16 cellular contexts compared by ENCODE assay signal in the genomic region with DNA sequence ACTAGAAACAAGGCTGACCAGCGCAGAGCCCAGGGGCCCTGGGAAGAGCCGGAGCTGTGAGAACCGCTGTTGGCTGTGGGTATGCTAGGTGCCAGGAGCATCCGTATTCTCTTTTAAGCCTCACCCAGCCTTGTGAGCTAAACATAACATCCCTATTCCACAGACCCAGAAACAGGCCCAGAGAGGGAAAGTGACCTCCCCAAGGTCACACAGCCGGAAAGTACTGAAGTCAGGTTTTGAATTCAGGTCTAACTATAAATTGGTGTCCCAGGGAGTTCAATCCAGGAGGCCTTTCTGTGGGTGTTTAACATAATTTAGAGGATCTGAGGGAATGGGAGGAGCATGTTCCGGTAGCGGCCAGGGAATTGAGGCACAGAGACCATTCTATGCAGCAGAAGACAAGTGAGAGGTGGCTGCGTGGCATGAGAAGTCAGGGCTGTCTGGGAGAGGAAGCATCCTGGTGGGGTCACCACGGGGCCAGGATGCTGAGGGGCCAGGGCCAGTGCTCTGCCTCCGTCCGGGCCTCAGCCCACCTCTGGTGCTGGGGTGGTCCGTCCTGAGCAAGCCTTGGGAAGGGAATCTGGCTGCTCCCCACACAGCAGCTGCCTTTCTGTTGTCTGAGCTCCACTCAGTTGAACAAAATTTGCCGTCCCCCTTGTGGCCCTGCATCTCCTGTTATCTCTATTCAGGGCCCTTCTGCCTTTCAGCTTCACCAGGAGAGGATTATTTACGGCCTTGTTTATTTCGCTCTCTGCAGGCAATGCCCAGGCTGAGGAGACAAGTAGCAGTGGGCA.
A peak's percentile ranks its signal among the peaks of the same experiment; 100 is the strongest.
DNase-seq lines count a peak whose midpoint lies in the region; ATAC-seq and TF ChIP-seq lines count a peak whose summit lies in the region.
"Had no signal": no experiment of that assay in that cellular context is flagged by ENCODE, and none has a peak within 500 bp of the region (broad histone marks: within the 10 kb centered on the region; RNA-seq: fewer than 3 reads in every experiment).

No MANE protein-coding gene starts in this region.

- no peaks in the 10 kb centered on the region for H3K36me3 ChIP-seq in SK-N-SH (replicated peaks in 1 of 2; ENCODE audit: control insufficient read depth in 1 of 2, insufficient read depth in 2 of 2, low read length in 1 of 2)
- no peaks in the 10 kb centered on the region for H3K36me3 ChIP-seq in neuronal stem cell (replicated peaks in 1 of 2; ENCODE audit: control insufficient read depth in 2 of 2, insufficient read depth in 2 of 2, low read length in 2 of 2)
- H3K36me3 ChIP-seq: Peyer's patch had no signal

- peak overlapping the region; percentile 26 for H3K23ac ChIP-seq in neuronal stem cell (ENCODE audit: low read depth, low read length, poor library complexity)

- H4K20me1 ChIP-seq in SK-N-SH (ENCODE audit: insufficient read depth) = no peaks in the 10 kb centered on the region

- H2BK5ac ChIP-seq in neuronal stem cell (ENCODE audit: low read length) = no peak overlapping the region

- no peak overlapping the region for H2BK120ac ChIP-seq in neuronal stem cell (ENCODE audit: low read depth, low read length)

- H3K9ac ChIP-seq in SK-N-SH (no peak overlapping the region), neuronal stem cell (ENCODE audit: low read depth, low read length, poor library complexity) (no peak overlapping the region)

- H3K27me3 ChIP-seq in SK-N-SH (ENCODE audit: insufficient read depth) (no peaks in the 10 kb centered on the region), neuronal stem cell (ENCODE audit: control insufficient read depth in 3 of 3, insufficient read depth in 3 of 3, low read depth in 1 of 3, low read length in 3 of 3) (no peaks in the 10 kb centered on the region)
- H3K27me3 ChIP-seq: Peyer's patch had no signal

- no peak overlapping the region for H3K4me3 ChIP-seq in SK-N-SH (ENCODE audit: low read depth in 2 of 2, low read length in 1 of 2)
- H3K4me3 ChIP-seq in neuronal stem cell (ENCODE audit: low read length in 2 of 2) = no peak overlapping the region
- H3K4me3 ChIP-seq: Peyer's patch had no signal

- peak; percentile 18; the same call in 1 of the 2 replicates for TF ChIP-seq RAD21 in SK-N-SH (IDR thresholded peaks at IDR 0.05; ENCODE audit: low read length)

- TF ChIP-seq CTCF in SK-N-SH (IDR thresholded peaks at IDR 0.05) = no peak

- H2BK15ac ChIP-seq in neuronal stem cell (ENCODE audit: low read length) = no peak overlapping the region

- peak overlapping the region; percentile 43 for H2AK5ac ChIP-seq in neuronal stem cell (ENCODE audit: low read depth, low read length)

- H3K14ac ChIP-seq in neuronal stem cell (ENCODE audit: low read length) = no peak overlapping the region

- 84% methylated on average over 11 of the region's 15 CpGs for WGBS in SK-N-SH (ENCODE audit: low lambda C conversion rate)
- WGBS in neuronal stem cell (ENCODE audit: extremely low coverage in 2 of 2, insufficient read length in 2 of 2, insufficient replicate concordance in 1 of 2), 2 donors = no CpG with 5 or more reads among the region's 15 CpGs

- no peak overlapping the region for H2BK12ac ChIP-seq in neuronal stem cell (ENCODE audit: low read length)

- H3K79me1 ChIP-seq in neuronal stem cell (ENCODE audit: low read depth, low read length) = no peaks in the 10 kb centered on the region

- peak overlapping the region; percentile 46 for H3K18ac ChIP-seq in neuronal stem cell (ENCODE audit: low read length)

- no peaks in the 10 kb centered on the region for H3F3A ChIP-seq in SK-N-SH (replicated peaks; ENCODE audit: insufficient read depth)

- H4K91ac ChIP-seq in neuronal stem cell (ENCODE audit: low read depth, low read length, poor library complexity) = no peak overlapping the region

- ATAC-seq in SK-N-SH treated with all-trans-retinoic acid at 6 μM for 48 hours = no peak

- H2AFZ ChIP-seq in SK-N-SH (ENCODE audit: low read depth) (no peak overlapping the region), neuronal stem cell (ENCODE audit: low read length) (no peak overlapping the region)

- H3K4me1 ChIP-seq in SK-N-SH (ENCODE audit: control insufficient read depth in 1 of 2, insufficient read depth in 2 of 2, low read depth in 1 of 2, low read length in 1 of 2) = peaks cover 0 to 37% of the 10 kb centered on the region in 2 experiments; a peak in 1 of 4 replicates
- H3K4me1 ChIP-seq in neuronal stem cell (ENCODE audit: control insufficient read depth in 2 of 2, insufficient read depth in 1 of 2, low read depth in 1 of 2, low read length in 2 of 2) = peaks cover 0 to 3% of the 10 kb centered on the region in 2 donors
- H3K4me1 ChIP-seq: Peyer's patch had no signal

- H3K27ac ChIP-seq in SK-N-SH (ENCODE audit: low read depth in 2 of 2, low read length in 1 of 2) (peak overlapping the region in 1 of 2 experiments; percentile 11; a peak in 1 of 4 replicates), neuronal stem cell (replicated peaks; ENCODE audit: low read length) (no peak overlapping the region)
- H3K27ac ChIP-seq: Peyer's patch had no signal

- no peaks in the 10 kb centered on the region for H3K9me2 ChIP-seq in SK-N-SH

- H3K4me2 ChIP-seq in SK-N-SH = no peak overlapping the region
- H3K4me2 ChIP-seq in neuronal stem cell (ENCODE audit: insufficient read depth, low read length, poor library complexity, severe bottlenecking) = no peak overlapping the region

- DNase-seq in SK-N-SH (no peak), NCI-H187 treated with DMSO at 0.1 percent for 48 hours (lab: John Stamatoyannopoulos, UW) (peak; percentile 24), SK-N-DZ (ENCODE audit: low spot score) (peak; percentile 28), neuronal stem cell (ENCODE audit: low spot score) (no peak), EL (no peak), OCI-M2 (lab: John Stamatoyannopoulos, UW; ENCODE audit: unreplicated experiment) (no peak), midbrain (lab: John Stamatoyannopoulos, UW) (no peak)
- DNase-seq: C1 segment of cervical spinal cord, H9, KBM-7, NCI-H1694, NCI-H524, Peyer's patch, SIG-M5, SW 1271 had no signal

- no peaks in the 10 kb centered on the region for H3K79me2 ChIP-seq in SK-N-SH (ENCODE audit: insufficient read depth)

- CTCF ChIA-PET in SK-N-SH (lab: Yijun Ruan, JAX) = interaction anchor here (1.1 kb wide), 1 partner anchor 219 kb away, joined by 4 read pairs; no protein-coding TSS in a partner anchor

- POLR2A ChIA-PET in SK-N-SH (lab: Yijun Ruan, JAX) = interaction anchor here (1.4 kb wide), 1 partner anchor 23 kb away, joined by 3 read pairs; no protein-coding TSS in a partner anchor

- H3K9me3 ChIP-seq in SK-N-SH = no peaks in the 10 kb centered on the region
- peaks cover 0 to 4% of the 10 kb centered on the region in 2 donors for H3K9me3 ChIP-seq in neuronal stem cell (replicated peaks in 1 of 2; ENCODE audit: control insufficient read depth in 2 of 2, insufficient read depth in 1 of 2, low read depth in 1 of 2, low read length in 2 of 2)

- H3K4ac ChIP-seq in neuronal stem cell (ENCODE audit: low read length) = no peak overlapping the region

- TF ChIP-seq EP300 in SK-N-SH (IDR thresholded peaks at IDR 0.05; ENCODE audit: borderline replicate concordance in 1 of 2, low read depth in 1 of 2, low read length in 1 of 2) = no peak

- H4K8ac ChIP-seq in neuronal stem cell (ENCODE audit: low read depth, low read length) = no peak overlapping the region

TF ChIP-seq in SK-N-SH, 30 proteins besides CTCF, POLR2A, EP300 and RAD21:
- no peak for TF ChIP-seq GABPA (IDR thresholded peaks at IDR 0.05; ENCODE audit: low read depth)
- TF ChIP-seq SMC3 (IDR thresholded peaks at IDR 0.05; ENCODE audit: low read depth, low read length) = peak; percentile 8; the same call in 1 of the 2 replicates
- peak; percentile 32; the same call in 1 of the 2 replicates for TF ChIP-seq GATA2 (CRISPR knock-in tag; IDR thresholded peaks at IDR 0.05)
- no peak for TF ChIP-seq RXRA (IDR thresholded peaks at IDR 0.05; ENCODE audit: borderline replicate concordance, low read depth)
TF ChIP-seq in SK-N-SH: peak in this region for 2.

TF ChIP-seq in SK-N-SH treated with all-trans-retinoic acid at 6 μM for 48 hours, 23 proteins besides CTCF, POLR2A, EP300 and RAD21:
- TF ChIP-seq BACH2 (CRISPR knock-in tag; IDR thresholded peaks at IDR 0.05; ENCODE audit: borderline replicate concordance) (no peak), CSDC2 (CRISPR knock-in tag; IDR thresholded peaks at IDR 0.05) (no peak), ZNF565 (CRISPR knock-in tag; conservative IDR thresholded peaks at IDR 0.05; ENCODE audit: low read depth) (no peak), OSR1 (CRISPR knock-in tag; IDR thresholded peaks at IDR 0.05) (no peak), CSRNP3 (CRISPR knock-in tag; IDR thresholded peaks at IDR 0.05) (no peak)

Comparison
In these comparisons a context has a peak if more than half of its experiments do, and no peak if none do; other contexts are left out.
1. DNase-seq: peak in NCI-H187 treated with DMSO at 0.1 percent for 48 hours (single experiment) and SK-N-DZ (single experiment); none in SK-N-SH (single experiment), neuronal stem cell (single experiment), EL (single experiment), OCI-M2 (single experiment) and midbrain (single experiment).